8 cellular contexts compared by ENCODE assay signal in genomic region chr21:34795152-34796141, GRCh38.
DNase-seq lines count a peak whose midpoint lies in the region; ATAC-seq and TF ChIP-seq lines count a peak whose summit lies in the region.

No MANE protein-coding gene starts in this region.

- H3K27ac ChIP-seq in RWPE1 (peak overlapping the region; percentile 90), testis (peak overlapping the region in 1 of 2 donors; percentile 2)

- no peaks in the 10 kb centered on the region for H3K36me3 ChIP-seq in testis (ENCODE audit: low read depth, missing control alignments)

- DNase-seq in GM04503 (ENCODE audit: low read depth) (peak; percentile 70), RWPE1 (ENCODE audit: low spot score) (peak; percentile 53), fibroblast of villous mesenchyme (ENCODE audit: low read depth) (peak; percentile 92), retinal pigment epithelial cell (ENCODE audit: low read depth) (no peak), testis (no peak)

- TF ChIP-seq CTCF in RWPE1 (conservative IDR thresholded peaks at IDR 0.05; ENCODE audit: low read depth), result no peak
- no peak for TF ChIP-seq CTCF in fibroblast of villous mesenchyme (IDR thresholded peaks at IDR 0.05; ENCODE audit: insufficient read depth, low read depth, low read length)
- peak; percentile 30 for TF ChIP-seq CTCF in retinal pigment epithelial cell (conservative IDR thresholded peaks at IDR 0.05; ENCODE audit: low read depth, low read length)
- no peak for TF ChIP-seq CTCF in testis (IDR thresholded peaks at IDR 0.05)

- H3K27me3 ChIP-seq in testis, result no peaks in the 10 kb centered on the region

- ATAC-seq in HG03565 (IDR thresholded peaks at IDR 0.05; ENCODE audit: unreplicated experiment) (no peak), GM18858 (IDR thresholded peaks at IDR 0.05; ENCODE audit: unreplicated experiment) (no peak), HG02970 (IDR thresholded peaks at IDR 0.05; ENCODE audit: low FRiP score, unreplicated experiment) (no peak)

- POLR2A ChIA-PET in RWPE1 (lab: Yijun Ruan, JAX; ENCODE audit: low non-redundant PET), result no interaction called here

- H3K4me3 ChIP-seq in fibroblast of villous mesenchyme (ENCODE audit: low read depth, low read length) (no peak overlapping the region), retinal pigment epithelial cell (ENCODE audit: low read length) (no peak overlapping the region), testis (no peak overlapping the region)

- WGBS in testis, 2 donors, result 54 to 59% methylated on average over 12 of the region's 12 CpGs

- no peak for TF ChIP-seq POLR2A in testis (IDR thresholded peaks at IDR 0.05)

- no peaks in the 10 kb centered on the region for H3K4me1 ChIP-seq in testis

- H3K9me3 ChIP-seq in testis, result no peaks in the 10 kb centered on the region

- intact Hi-C loops in testis (cut with DNase I; ENCODE audit: low total_unique reads), result no loop called here

- CTCF ChIA-PET in RWPE1 (lab: Yijun Ruan, JAX), result interaction anchor here (0.7 kb wide), 2 partner anchors 108 to 972 kb away, joined by 3 read pairs; no protein-coding TSS in a partner anchor

Comparison
In these comparisons a context has a peak if more than half of its experiments do, and no peak if none do; other contexts are left out.
1. DNase-seq: peak in GM04503 (single experiment), RWPE1 (single experiment) and fibroblast of villous mesenchyme (single experiment); none in retinal pigment epithelial cell (single experiment) and testis (single experiment).